ENCODE assay signal across 8 cellular contexts in genomic region chr7:66740302-66740979, GRCh38. TPM values are rescaled to one million over a fixed set of nuclear protein-coding genes. Genes with fewer than 3 reads are reported as not detected.
DNase-seq lines count a peak whose midpoint lies in the region; ATAC-seq, FAIRE-seq and TF ChIP-seq lines count a peak whose summit lies in the region.

TSS of gene RABGEF1 (plus strand) at chr7:66740733. CDS start at chr7:66771900, 31,167 bp downstream.

- ATAC-seq in HG02973 (IDR thresholded peaks at IDR 0.05; ENCODE audit: unreplicated experiment) (peak; percentile 79), psoas muscle (peak; percentile 95 to 97 (median 95))

- H3K36me3 ChIP-seq in right atrium auricular region = no peaks in the 10 kb centered on the region
- peaks cover 0 to 8% of the 10 kb centered on the region in 2 donors for H3K36me3 ChIP-seq in psoas muscle (ENCODE audit: insufficient read depth in 1 of 2, low read depth in 1 of 2)
- peaks cover 2% of the 10 kb centered on the region for H3K36me3 ChIP-seq in urinary bladder (ENCODE audit: insufficient read depth)

- 0 to 1% (median 0%) methylated on average over 64 to 85 of the region's 85 CpGs for WGBS in psoas muscle, 3 donors
- WGBS in urinary bladder = under 1% methylated on average over 85 of the region's 85 CpGs

- no peak for TF ChIP-seq CTCF in right atrium auricular region (IDR thresholded peaks at IDR 0.05)
- no peak for TF ChIP-seq CTCF in psoas muscle (IDR thresholded peaks at IDR 0.05)

- peaks cover 0 to 29% of the 10 kb centered on the region in 2 donors for H3K4me1 ChIP-seq in right atrium auricular region
- peaks cover 14% of the 10 kb centered on the region for H3K4me1 ChIP-seq in psoas muscle
- no peaks in the 10 kb centered on the region for H3K4me1 ChIP-seq in urinary bladder (ENCODE audit: insufficient read depth)

- H3K9me3 ChIP-seq in right atrium auricular region (peaks cover 0 to 7% of the 10 kb centered on the region in 2 donors), psoas muscle (peaks cover 6% of the 10 kb centered on the region)

- peak; percentile 91 for DNase-seq in GM18507 (ENCODE audit: extremely low spot score, insufficient read length, low read depth)
- DNase-seq in NCI-H1930 (lab: John Stamatoyannopoulos, UW) = peak; percentile 95 to 96
- peak; percentile 75 to 99 (median 94) for DNase-seq in anterior cingulate cortex (lab: John Stamatoyannopoulos, UW)
- peak; percentile 98 for DNase-seq in right atrium auricular region (ENCODE audit: low spot score)
- peak; percentile 98 to 99 for DNase-seq in psoas muscle

- intact Hi-C loops in T-helper 2 cell treated with Interferon-gamma antibody and Interleukin-4, amounts not matched to agents 100 ng/mL and 5 ng/mL, for 36 hours (cut with micrococcal nuclease) = loop anchor here (1.0 to 10.0 kb wide), 11 partner anchors 58 to 986 kb away; partner anchors contain the start of genes KCTD7, TMEM248 and TYW1
- intact Hi-C loops in psoas muscle (cut with DNase I) = loop anchor here (2.0 to 10.0 kb wide), 2 partner anchors 58 to 86 kb away; no protein-coding TSS in a partner anchor

- peak within 1 kb of the TSS; percentile 99 to 100 for H3K27ac ChIP-seq in right atrium auricular region
- H3K27ac ChIP-seq in psoas muscle = peak within 1 kb of the TSS; percentile 99
- H3K27ac ChIP-seq in urinary bladder (ENCODE audit: low read depth) = peak within 1 kb of the TSS; percentile 96

- H3K4me3 ChIP-seq in right atrium auricular region (peak within 1 kb of the TSS; percentile 98 to 100), psoas muscle (peak within 1 kb of the TSS; percentile 100), urinary bladder (ENCODE audit: low read depth, low read length) (peak within 1 kb of the TSS; percentile 77)

- FAIRE-seq in GM18507 (lab: Jason Lieb, UNC) = peak; percentile 84

- H3K27me3 ChIP-seq in right atrium auricular region (no peaks in the 10 kb centered on the region), psoas muscle (ENCODE audit: insufficient read depth in 3 of 3, low read length in 2 of 3) (no peaks in the 10 kb centered on the region)

RNA-seq across cellular contexts. Expression of gene RABGEF1, which starts in this region (rescaled TPM):
- 19.2 and 21.4 TPM in 2 replicates for total RNA-seq in T-helper 2 cell treated with Interferon-gamma antibody and Interleukin-4, amounts not matched to agents 100 ng/mL and 5 ng/mL, for 36 hours
- total RNA-seq in right atrium auricular region = 10 to 100 TPM; 16.3 to 25.5 TPM
- total RNA-seq in psoas muscle = 10 to 100 TPM; 18.1 to 20.3 (median 18.6) TPM
- 10 to 100 TPM; 12.0 to 23.2 (median 19.5) TPM for polyA plus RNA-seq in psoas muscle
- 30.1 TPM for total RNA-seq in urinary bladder
- 22.9 TPM for polyA plus RNA-seq in urinary bladder

Comparison
In these comparisons a context has a peak if more than half of its experiments do, and no peak if none do; other contexts are left out.
1. Peak in every context shown above with its lines: DNase-seq, ATAC-seq, H3K4me3 ChIP-seq and H3K27ac ChIP-seq.